Comparison of ENCODE assay signal across 8 cellular contexts in genomic region chr19:55674841-55675660, GRCh38. TPM values are rescaled to one million over a fixed set of nuclear protein-coding genes. Genes with fewer than 3 reads are reported as not detected.
DNase-seq lines count a peak whose midpoint lies in the region; ATAC-seq and TF ChIP-seq lines count a peak whose summit lies in the region.

EPN1 (plus strand) TSS chr19:55675226; CDS start chr19:55678628, 3,402 bp downstream.

- peaks cover 2% of the 10 kb centered on the region for H3K27me3 Mint-ChIP-seq in IgD-negative memory B cell

- no peak for TF ChIP-seq CTCF in epithelial cell of esophagus (IDR thresholded peaks at IDR 0.05; ENCODE audit: insufficient read depth, low read depth, low read length, missing control alignments)

- H3K9me3 Mint-ChIP-seq in IgD-negative memory B cell: no peaks in the 10 kb centered on the region

- DNase-seq in DMS 273 (lab: John Stamatoyannopoulos, UW; ENCODE audit: unreplicated experiment) (peak; percentile 99), OCI-M1 (lab: John Stamatoyannopoulos, UW) (peak; percentile 99), activated T-cell treated with anti-CD3 and anti-CD28 coated beads for 24 hours (ENCODE audit: low read depth) (peak; percentile 97), epithelial cell of esophagus (ENCODE audit: low read depth) (peak; percentile 98)
- peak; percentile 96 to 97 for DNase-seq in stimulated activated CD8-positive, alpha-beta memory T cell treated with anti-CD3 and anti-CD28 coated beads, Interleukin-2, amount 100 ng/mL, for 48 hours (ENCODE audit: low read depth in 2 of 2)

- peak within 1 kb of the TSS; percentile 91 for H3K4me3 ChIP-seq in epithelial cell of esophagus (ENCODE audit: low read length)
- H3K4me3 ChIP-seq in mononuclear cell (ENCODE audit: low read length): peak within 1 kb of the TSS; percentile 92

- peaks cover 40 to 53% (median 45%) of the 10 kb centered on the region in 3 donors for H3K4me1 Mint-ChIP-seq in IgD-negative memory B cell

- no peaks in the 10 kb centered on the region for H3K27me3 ChIP-seq in mononuclear cell (ENCODE audit: insufficient read depth, low read length)

- peak within 1 kb of the TSS; percentile 96 to 99 (median 98) for H3K27ac Mint-ChIP-seq in IgD-negative memory B cell

- H3K36me3 Mint-ChIP-seq in IgD-negative memory B cell: peaks cover 5% of the 10 kb centered on the region

- peaks cover 53% of the 10 kb centered on the region for H3K4me1 ChIP-seq in mononuclear cell (ENCODE audit: insufficient read depth, low read length)

- H3K9me3 ChIP-seq in mononuclear cell (ENCODE audit: low read depth, low read length): no peaks in the 10 kb centered on the region

- peak within 1 kb of the TSS; percentile 91 to 98 (median 97) for H3K4me3 Mint-ChIP-seq in IgD-negative memory B cell

- peak; percentile 56 for ATAC-seq in GM21529 (IDR thresholded peaks at IDR 0.05; ENCODE audit: unreplicated experiment)

RNA-seq across cellular contexts. Expression of gene EPN1, which starts in this region (rescaled TPM):
- polyA plus RNA-seq in IgD-negative memory B cell: 29.9 TPM
- total RNA-seq in mononuclear cell: 23.5 TPM

Comparison
In these comparisons a context has a peak if more than half of its experiments do, and no peak if none do; other contexts are left out.
1. Peak in every context shown above with its lines: DNase-seq, ATAC-seq and H3K4me3 ChIP-seq.